Comparison of ENCODE assay signal across 1 cellular context in the genomic region with DNA sequence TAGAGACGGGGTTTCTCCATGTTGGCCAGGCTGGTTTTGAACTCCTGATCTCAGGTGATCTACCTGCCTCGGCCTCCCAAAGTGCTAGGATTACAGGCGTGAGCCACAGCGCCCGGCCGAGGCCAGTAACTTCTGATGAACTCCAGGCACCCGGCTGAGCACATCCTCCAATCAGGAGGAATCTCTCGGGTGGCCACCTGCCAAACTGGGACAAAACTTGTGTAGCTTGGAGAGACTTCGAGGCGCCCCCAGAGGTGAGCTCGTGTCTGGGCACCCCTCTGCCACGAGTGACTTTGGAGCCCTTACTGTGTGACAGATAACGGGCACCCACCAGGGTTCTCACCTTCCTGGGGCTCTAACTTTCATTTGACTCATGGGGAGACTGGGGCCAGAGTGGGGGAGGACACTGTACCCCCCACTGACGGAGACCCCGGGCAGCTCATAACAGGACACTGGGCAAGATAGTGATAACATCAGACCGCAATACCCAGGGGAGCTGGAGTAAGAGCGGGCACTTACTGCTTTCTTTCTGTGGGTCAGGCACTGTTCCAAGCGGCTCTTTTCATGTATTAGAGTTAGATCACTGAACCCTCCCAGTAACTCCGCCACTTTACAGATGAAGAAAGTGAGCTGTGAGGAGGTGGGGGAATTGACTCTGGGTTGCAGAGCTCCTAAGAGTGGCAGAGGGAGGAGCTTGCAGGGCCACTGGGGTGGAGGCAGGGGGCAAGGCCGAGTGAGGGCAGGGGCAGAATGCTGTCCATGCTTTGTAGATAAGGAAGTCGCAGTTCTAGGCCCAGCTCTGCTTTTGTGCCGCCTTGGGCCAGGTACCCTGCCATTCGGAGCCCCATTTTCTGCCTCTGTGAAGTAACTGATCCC.
TF ChIP-seq lines count a peak whose summit lies in the region.

No MANE protein-coding gene starts in this region.

TF ChIP-seq in HEK293, 187 proteins besides CTCF, POLR2A, EP300 and RAD21 (continued from another document and continues in another):
- TF ChIP-seq ZBTB11 (tag by site-specific recombination; conservative IDR thresholded peaks at IDR 0.05; ENCODE audit: low read depth): no peak
- TF ChIP-seq SP7 (tag by site-specific recombination; IDR thresholded peaks at IDR 0.05): peak; percentile 83
- peak; percentile 100 for TF ChIP-seq GLIS1 (tag by site-specific recombination; IDR thresholded peaks at IDR 0.05)
- TF ChIP-seq, protein P1, sequence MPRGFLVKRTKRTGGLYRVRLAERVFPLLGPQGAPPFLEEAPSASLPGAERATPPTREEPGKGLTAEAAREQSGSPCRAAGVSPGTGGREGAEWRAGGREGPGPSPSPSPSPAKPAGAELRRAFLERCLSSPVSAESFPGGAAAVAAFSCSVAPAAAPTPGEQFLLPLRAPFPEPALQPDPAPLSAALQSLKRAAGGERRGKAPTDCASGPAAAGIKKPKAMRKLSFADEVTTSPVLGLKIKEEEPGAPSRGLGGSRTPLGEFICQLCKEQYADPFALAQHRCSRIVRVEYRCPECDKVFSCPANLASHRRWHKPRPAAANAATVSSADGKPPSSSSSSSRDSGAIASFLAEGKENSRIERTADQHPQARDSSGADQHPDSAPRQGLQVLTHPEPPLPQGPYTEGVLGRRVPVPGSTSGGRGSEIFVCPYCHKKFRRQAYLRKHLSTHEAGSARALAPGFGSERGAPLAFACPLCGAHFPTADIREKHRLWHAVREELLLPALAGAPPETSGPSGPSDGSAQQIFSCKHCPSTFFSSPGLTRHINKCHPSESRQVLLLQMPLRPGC (tag by site-specific recombination; IDR thresholded peaks at IDR 0.05): no peak
- no peak for TF ChIP-seq ZNF560 (tag by site-specific recombination; IDR thresholded peaks at IDR 0.05; ENCODE audit: borderline replicate concordance)
- TF ChIP-seq GLI2 (tag by site-specific recombination; IDR thresholded peaks at IDR 0.05; ENCODE audit: borderline replicate concordance, low read depth): 0 out of 2 replicates have a peak, but pooled peaks have one; percentile 17
- no peak for TF ChIP-seq BCL6B (tag by site-specific recombination; IDR thresholded peaks at IDR 0.05)
- no peak for TF ChIP-seq ZNF768 (tag by site-specific recombination; IDR thresholded peaks at IDR 0.05)
- TF ChIP-seq ZNF677 (tag by site-specific recombination; IDR thresholded peaks at IDR 0.05): no peak
- no peak for TF ChIP-seq HIC1 (tag by site-specific recombination; IDR thresholded peaks at IDR 0.05)
- TF ChIP-seq, protein P2, sequence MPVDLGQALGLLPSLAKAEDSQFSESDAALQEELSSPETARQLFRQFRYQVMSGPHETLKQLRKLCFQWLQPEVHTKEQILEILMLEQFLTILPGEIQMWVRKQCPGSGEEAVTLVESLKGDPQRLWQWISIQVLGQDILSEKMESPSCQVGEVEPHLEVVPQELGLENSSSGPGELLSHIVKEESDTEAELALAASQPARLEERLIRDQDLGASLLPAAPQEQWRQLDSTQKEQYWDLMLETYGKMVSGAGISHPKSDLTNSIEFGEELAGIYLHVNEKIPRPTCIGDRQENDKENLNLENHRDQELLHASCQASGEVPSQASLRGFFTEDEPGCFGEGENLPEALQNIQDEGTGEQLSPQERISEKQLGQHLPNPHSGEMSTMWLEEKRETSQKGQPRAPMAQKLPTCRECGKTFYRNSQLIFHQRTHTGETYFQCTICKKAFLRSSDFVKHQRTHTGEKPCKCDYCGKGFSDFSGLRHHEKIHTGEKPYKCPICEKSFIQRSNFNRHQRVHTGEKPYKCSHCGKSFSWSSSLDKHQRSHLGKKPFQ (tag by site-specific recombination; IDR thresholded peaks at IDR 0.05): no peak
- no peak for TF ChIP-seq ZNF792 (tag by site-specific recombination; IDR thresholded peaks at IDR 0.05)
- TF ChIP-seq KLF10 (tag by site-specific recombination; IDR thresholded peaks at IDR 0.05): 0 out of 2 replicates have a peak, but pooled peaks have one; percentile 19
- TF ChIP-seq REPIN1 (tag by site-specific recombination; IDR thresholded peaks at IDR 0.05; ENCODE audit: low read depth): no peak
- no peak for TF ChIP-seq AEBP2 (tag by site-specific recombination; IDR thresholded peaks at IDR 0.05; ENCODE audit: borderline replicate concordance)
- no peak for TF ChIP-seq ZNF16 (tag by site-specific recombination; IDR thresholded peaks at IDR 0.05; ENCODE audit: low read depth)
- no peak for TF ChIP-seq KLF9 (tag by site-specific recombination; IDR thresholded peaks at IDR 0.05; ENCODE audit: low read depth)
- no peak for TF ChIP-seq ZNF707 (tag by site-specific recombination; IDR thresholded peaks at IDR 0.05)
- TF ChIP-seq ZNF335 (tag by site-specific recombination; conservative IDR thresholded peaks at IDR 0.05): 0 out of 2 replicates have a peak, but pooled peaks have one; percentile 31
- TF ChIP-seq ZNF548 (tag by site-specific recombination; IDR thresholded peaks at IDR 0.05): no peak
- TF ChIP-seq EGR2 (tag by site-specific recombination; IDR thresholded peaks at IDR 0.05; ENCODE audit: low read depth): no peak
- TF ChIP-seq ZNF621 (tag by site-specific recombination; IDR thresholded peaks at IDR 0.05): no peak
- TF ChIP-seq ZNF354C (tag by site-specific recombination; IDR thresholded peaks at IDR 0.05; ENCODE audit: borderline replicate concordance, low read depth): no peak
- TF ChIP-seq PRDM4 (tag by site-specific recombination; IDR thresholded peaks at IDR 0.05): no peak
- TF ChIP-seq ZNF37A (tag by site-specific recombination; IDR thresholded peaks at IDR 0.05): no peak
- peak; percentile 67 for TF ChIP-seq ZNF629 (tag by site-specific recombination; IDR thresholded peaks at IDR 0.05)
- no peak for TF ChIP-seq ZNF169 (tag by site-specific recombination; IDR thresholded peaks at IDR 0.05)
- TF ChIP-seq, protein P3, sequence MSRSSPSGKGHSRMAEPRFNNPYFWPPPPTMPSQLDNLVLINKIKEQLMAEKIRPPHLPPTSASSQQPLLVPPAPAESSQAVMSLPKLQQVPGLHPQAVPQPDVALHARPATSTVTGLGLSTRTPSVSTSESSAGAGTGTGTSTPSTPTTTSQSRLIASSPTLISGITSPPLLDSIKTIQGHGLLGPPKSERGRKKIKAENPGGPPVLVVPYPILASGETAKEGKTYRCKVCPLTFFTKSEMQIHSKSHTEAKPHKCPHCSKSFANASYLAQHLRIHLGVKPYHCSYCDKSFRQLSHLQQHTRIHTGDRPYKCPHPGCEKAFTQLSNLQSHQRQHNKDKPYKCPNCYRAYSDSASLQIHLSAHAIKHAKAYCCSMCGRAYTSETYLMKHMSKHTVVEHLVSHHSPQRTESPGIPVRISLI (tag by site-specific recombination; IDR thresholded peaks at IDR 0.05): no peak
- TF ChIP-seq ZNF341 (tag by site-specific recombination; IDR thresholded peaks at IDR 0.05; ENCODE audit: low read depth): peak; percentile 94
- TF ChIP-seq ZNF416 (tag by site-specific recombination; IDR thresholded peaks at IDR 0.05): no peak
- no peak for TF ChIP-seq ZBTB20 (tag by site-specific recombination; IDR thresholded peaks at IDR 0.05)
- TF ChIP-seq ZBTB7A (tag by site-specific recombination; IDR thresholded peaks at IDR 0.05; ENCODE audit: low read depth): no peak
- TF ChIP-seq ZNF391 (tag by site-specific recombination; IDR thresholded peaks at IDR 0.05; ENCODE audit: borderline replicate concordance, low read depth): peak; percentile 61; the same call in 1 of the 2 replicates
- no peak for TF ChIP-seq ZNF510 (tag by site-specific recombination; IDR thresholded peaks at IDR 0.05; ENCODE audit: insufficient replicate concordance)
- TF ChIP-seq ZNF449 (tag by site-specific recombination; IDR thresholded peaks at IDR 0.05): no peak
- no peak for TF ChIP-seq ZNF324 (tag by site-specific recombination; IDR thresholded peaks at IDR 0.05)
- no peak for TF ChIP-seq ZNF121 (tag by site-specific recombination; IDR thresholded peaks at IDR 0.05)
